1 cellular context compared by ENCODE assay signal in genomic region chr2:70785137-70785911, GRCh38.
TF ChIP-seq lines count a peak whose summit lies in the region.

No MANE protein-coding gene starts in this region.

TF ChIP-seq in K562, 482 proteins besides CTCF, POLR2A, EP300 and RAD21 (continues in another document):
- TF ChIP-seq, protein P1, sequence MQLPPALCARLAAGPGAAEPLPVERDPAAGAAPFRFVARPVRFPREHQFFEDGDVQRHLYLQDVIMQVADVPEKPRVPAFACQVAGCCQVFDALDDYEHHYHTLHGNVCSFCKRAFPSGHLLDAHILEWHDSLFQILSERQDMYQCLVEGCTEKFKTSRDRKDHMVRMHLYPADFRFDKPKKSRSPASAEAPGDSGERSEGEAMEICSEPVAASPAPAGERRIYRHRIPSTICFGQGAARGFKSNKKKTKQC (CRISPR knock-in tag; IDR thresholded peaks at IDR 0.05): no peak
- TF ChIP-seq SIX5 (IDR thresholded peaks at IDR 0.05; ENCODE audit: borderline replicate concordance in 1 of 2, insufficient read depth in 1 of 2, low read depth in 1 of 2, low read length in 2 of 2): no peak
- TF ChIP-seq, protein P2, sequence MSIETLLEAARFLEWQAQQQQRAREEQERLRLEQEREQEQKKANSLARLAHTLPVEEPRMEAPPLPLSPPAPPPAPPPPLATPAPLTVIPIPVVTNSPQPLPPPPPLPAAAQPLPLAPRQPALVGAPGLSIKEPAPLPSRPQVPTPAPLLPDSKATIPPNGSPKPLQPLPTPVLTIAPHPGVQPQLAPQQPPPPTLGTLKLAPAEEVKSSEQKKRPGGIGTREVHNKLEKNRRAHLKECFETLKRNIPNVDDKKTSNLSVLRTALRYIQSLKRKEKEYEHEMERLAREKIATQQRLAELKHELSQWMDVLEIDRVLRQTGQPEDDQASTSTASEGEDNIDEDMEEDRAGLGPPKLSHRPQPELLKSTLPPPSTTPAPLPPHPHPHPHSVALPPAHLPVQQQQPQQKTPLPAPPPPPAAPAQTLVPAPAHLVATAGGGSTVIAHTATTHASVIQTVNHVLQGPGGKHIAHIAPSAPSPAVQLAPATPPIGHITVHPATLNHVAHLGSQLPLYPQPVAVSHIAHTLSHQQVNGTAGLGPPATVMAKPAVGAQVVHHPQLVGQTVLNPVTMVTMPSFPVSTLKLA (conservative IDR thresholded peaks at IDR 0.05): peak in 1 of 2 experiments; percentile 61; a peak in 3 of 4 replicates
- TF ChIP-seq CBX3 (IDR thresholded peaks at IDR 0.05; ENCODE audit: borderline replicate concordance in 1 of 2, low read length in 2 of 2): no peak
- peak; percentile 78 for TF ChIP-seq FOSL1 (tag; conservative IDR thresholded peaks at IDR 0.05)
- no peak for TF ChIP-seq SMARCB1 (IDR thresholded peaks at IDR 0.05; ENCODE audit: insufficient read length, low read depth)
- TF ChIP-seq E2F8 (IDR thresholded peaks at IDR 0.05; ENCODE audit: low read depth, partially characterized antibody): no peak
- TF ChIP-seq SMARCA4 (IDR thresholded peaks at IDR 0.05): peak; percentile 50; the same call in 1 of the 2 replicates
- no peak for TF ChIP-seq FOXK2 (conservative IDR thresholded peaks at IDR 0.05 in 1 of 2, IDR thresholded peaks at IDR 0.05 in 1 of 2; ENCODE audit: low read depth in 2 of 2)
- TF ChIP-seq, protein P3, sequence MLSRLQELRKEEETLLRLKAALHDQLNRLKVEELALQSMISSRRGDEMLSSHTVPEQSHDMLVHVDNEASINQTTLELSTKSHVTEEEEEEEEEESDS (CRISPR knock-in tag; IDR thresholded peaks at IDR 0.05): no peak
- peak; percentile 42; the same call in 1 of the 2 replicates for TF ChIP-seq TAL1 (IDR thresholded peaks at IDR 0.05)
- peak in 1 of 2 experiments; percentile 57; a peak in 1 of 4 replicates for TF ChIP-seq TBL1XR1 (IDR thresholded peaks at IDR 0.05; ENCODE audit: low read length in 2 of 2)
- TF ChIP-seq CBFA2T3 (IDR thresholded peaks at IDR 0.05): peak; percentile 77
- TF ChIP-seq, protein P4, sequence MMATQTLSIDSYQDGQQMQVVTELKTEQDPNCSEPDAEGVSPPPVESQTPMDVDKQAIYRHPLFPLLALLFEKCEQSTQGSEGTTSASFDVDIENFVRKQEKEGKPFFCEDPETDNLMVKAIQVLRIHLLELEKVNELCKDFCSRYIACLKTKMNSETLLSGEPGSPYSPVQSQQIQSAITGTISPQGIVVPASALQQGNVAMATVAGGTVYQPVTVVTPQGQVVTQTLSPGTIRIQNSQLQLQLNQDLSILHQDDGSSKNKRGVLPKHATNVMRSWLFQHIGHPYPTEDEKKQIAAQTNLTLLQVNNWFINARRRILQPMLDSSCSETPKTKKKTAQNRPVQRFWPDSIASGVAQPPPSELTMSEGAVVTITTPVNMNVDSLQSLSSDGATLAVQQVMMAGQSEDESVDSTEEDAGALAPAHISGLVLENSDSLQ (IDR thresholded peaks at IDR 0.05): peak; percentile 63
- TF ChIP-seq ATF7 (IDR thresholded peaks at IDR 0.05): peak; percentile 21; the same call in 1 of the 2 replicates
- TF ChIP-seq ARID2 (IDR thresholded peaks at IDR 0.05): peak; percentile 69
- TF ChIP-seq CBFA2T2 (conservative IDR thresholded peaks at IDR 0.05): peak; percentile 58
- TF ChIP-seq TFAP4 (CRISPR knock-in tag; IDR thresholded peaks at IDR 0.05; ENCODE audit: borderline replicate concordance): peak; percentile 77
- peak; percentile 79 for TF ChIP-seq CREM (IDR thresholded peaks at IDR 0.05; ENCODE audit: low read depth)
- TF ChIP-seq, protein P5, sequence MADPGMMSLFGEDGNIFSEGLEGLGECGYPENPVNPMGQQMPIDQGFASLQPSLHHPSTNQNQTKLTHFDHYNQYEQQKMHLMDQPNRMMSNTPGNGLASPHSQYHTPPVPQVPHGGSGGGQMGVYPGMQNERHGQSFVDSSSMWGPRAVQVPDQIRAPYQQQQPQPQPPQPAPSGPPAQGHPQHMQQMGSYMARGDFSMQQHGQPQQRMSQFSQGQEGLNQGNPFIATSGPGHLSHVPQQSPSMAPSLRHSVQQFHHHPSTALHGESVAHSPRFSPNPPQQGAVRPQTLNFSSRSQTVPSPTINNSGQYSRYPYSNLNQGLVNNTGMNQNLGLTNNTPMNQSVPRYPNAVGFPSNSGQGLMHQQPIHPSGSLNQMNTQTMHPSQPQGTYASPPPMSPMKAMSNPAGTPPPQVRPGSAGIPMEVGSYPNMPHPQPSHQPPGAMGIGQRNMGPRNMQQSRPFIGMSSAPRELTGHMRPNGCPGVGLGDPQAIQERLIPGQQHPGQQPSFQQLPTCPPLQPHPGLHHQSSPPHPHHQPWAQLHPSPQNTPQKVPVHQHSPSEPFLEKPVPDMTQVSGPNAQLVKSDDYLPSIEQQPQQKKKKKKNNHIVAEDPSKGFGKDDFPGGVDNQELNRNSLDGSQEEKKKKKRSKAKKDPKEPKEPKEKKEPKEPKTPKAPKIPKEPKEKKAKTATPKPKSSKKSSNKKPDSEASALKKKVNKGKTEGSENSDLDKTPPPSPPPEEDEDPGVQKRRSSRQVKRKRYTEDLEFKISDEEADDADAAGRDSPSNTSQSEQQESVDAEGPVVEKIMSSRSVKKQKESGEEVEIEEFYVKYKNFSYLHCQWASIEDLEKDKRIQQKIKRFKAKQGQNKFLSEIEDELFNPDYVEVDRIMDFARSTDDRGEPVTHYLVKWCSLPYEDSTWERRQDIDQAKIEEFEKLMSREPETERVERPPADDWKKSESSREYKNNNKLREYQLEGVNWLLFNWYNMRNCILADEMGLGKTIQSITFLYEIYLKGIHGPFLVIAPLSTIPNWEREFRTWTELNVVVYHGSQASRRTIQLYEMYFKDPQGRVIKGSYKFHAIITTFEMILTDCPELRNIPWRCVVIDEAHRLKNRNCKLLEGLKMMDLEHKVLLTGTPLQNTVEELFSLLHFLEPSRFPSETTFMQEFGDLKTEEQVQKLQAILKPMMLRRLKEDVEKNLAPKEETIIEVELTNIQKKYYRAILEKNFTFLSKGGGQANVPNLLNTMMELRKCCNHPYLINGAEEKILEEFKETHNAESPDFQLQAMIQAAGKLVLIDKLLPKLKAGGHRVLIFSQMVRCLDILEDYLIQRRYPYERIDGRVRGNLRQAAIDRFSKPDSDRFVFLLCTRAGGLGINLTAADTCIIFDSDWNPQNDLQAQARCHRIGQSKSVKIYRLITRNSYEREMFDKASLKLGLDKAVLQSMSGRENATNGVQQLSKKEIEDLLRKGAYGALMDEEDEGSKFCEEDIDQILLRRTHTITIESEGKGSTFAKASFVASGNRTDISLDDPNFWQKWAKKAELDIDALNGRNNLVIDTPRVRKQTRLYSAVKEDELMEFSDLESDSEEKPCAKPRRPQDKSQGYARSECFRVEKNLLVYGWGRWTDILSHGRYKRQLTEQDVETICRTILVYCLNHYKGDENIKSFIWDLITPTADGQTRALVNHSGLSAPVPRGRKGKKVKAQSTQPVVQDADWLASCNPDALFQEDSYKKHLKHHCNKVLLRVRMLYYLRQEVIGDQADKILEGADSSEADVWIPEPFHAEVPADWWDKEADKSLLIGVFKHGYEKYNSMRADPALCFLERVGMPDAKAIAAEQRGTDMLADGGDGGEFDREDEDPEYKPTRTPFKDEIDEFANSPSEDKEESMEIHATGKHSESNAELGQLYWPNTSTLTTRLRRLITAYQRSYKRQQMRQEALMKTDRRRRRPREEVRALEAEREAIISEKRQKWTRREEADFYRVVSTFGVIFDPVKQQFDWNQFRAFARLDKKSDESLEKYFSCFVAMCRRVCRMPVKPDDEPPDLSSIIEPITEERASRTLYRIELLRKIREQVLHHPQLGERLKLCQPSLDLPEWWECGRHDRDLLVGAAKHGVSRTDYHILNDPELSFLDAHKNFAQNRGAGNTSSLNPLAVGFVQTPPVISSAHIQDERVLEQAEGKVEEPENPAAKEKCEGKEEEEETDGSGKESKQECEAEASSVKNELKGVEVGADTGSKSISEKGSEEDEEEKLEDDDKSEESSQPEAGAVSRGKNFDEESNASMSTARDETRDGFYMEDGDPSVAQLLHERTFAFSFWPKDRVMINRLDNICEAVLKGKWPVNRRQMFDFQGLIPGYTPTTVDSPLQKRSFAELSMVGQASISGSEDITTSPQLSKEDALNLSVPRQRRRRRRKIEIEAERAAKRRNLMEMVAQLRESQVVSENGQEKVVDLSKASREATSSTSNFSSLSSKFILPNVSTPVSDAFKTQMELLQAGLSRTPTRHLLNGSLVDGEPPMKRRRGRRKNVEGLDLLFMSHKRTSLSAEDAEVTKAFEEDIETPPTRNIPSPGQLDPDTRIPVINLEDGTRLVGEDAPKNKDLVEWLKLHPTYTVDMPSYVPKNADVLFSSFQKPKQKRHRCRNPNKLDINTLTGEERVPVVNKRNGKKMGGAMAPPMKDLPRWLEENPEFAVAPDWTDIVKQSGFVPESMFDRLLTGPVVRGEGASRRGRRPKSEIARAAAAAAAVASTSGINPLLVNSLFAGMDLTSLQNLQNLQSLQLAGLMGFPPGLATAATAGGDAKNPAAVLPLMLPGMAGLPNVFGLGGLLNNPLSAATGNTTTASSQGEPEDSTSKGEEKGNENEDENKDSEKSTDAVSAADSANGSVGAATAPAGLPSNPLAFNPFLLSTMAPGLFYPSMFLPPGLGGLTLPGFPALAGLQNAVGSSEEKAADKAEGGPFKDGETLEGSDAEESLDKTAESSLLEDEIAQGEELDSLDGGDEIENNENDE (IDR thresholded peaks at IDR 0.05; ENCODE audit: low read depth, low read length): no peak
- TF ChIP-seq SMAD4 (CRISPR knock-in tag; conservative IDR thresholded peaks at IDR 0.05): peak; percentile 65
- 0 out of 4 replicates have a peak, but pooled peaks of 1 of the 2 experiments have one; percentile 31 for TF ChIP-seq KDM1A (IDR thresholded peaks at IDR 0.05)
- TF ChIP-seq LCOR (CRISPR knock-in tag; IDR thresholded peaks at IDR 0.05): peak; percentile 53; the same call in 1 of the 2 replicates
- TF ChIP-seq ZNF699 (CRISPR knock-in tag; IDR thresholded peaks at IDR 0.05; ENCODE audit: insufficient replicate concordance): no peak
- peak; percentile 69 for TF ChIP-seq KLF16 (IDR thresholded peaks at IDR 0.05)
- no peak for TF ChIP-seq RBM17 (IDR thresholded peaks at IDR 0.05; ENCODE audit: borderline replicate concordance, low read depth, low read length)
- TF ChIP-seq ARNT (IDR thresholded peaks at IDR 0.05): peak in 1 of 2 experiments; percentile 88; a peak in 1 of 4 replicates
- TF ChIP-seq CSDE1 (IDR thresholded peaks at IDR 0.05): 0 out of 4 replicates have a peak, but pooled peaks of 1 of the 2 experiments have one; percentile 14
- TF ChIP-seq TEAD4 (IDR thresholded peaks at IDR 0.05; ENCODE audit: low read length): peak; percentile 64
- TF ChIP-seq TEAD4 (CRISPR knock-in tag; IDR thresholded peaks at IDR 0.05; ENCODE audit: borderline replicate concordance): no peak
- no peak for TF ChIP-seq E2F3 (CRISPR knock-in tag; IDR thresholded peaks at IDR 0.05)
- no peak for TF ChIP-seq SIN3B (IDR thresholded peaks at IDR 0.05; ENCODE audit: low read depth)
- TF ChIP-seq MBD2 (IDR thresholded peaks at IDR 0.05; ENCODE audit: borderline replicate concordance, low read depth): no peak
- TF ChIP-seq JUN (IDR thresholded peaks at IDR 0.05; ENCODE audit: borderline replicate concordance, low read depth, low read length): peak; percentile 27; the same call in 1 of the 2 replicates
- no peak for TF ChIP-seq JUN (CRISPR knock-in tag; IDR thresholded peaks at IDR 0.05; ENCODE audit: borderline replicate concordance)
- TF ChIP-seq TCF7L2 (IDR thresholded peaks at IDR 0.05; ENCODE audit: low read depth, low read length): no peak
- peak; percentile 54; the same call in 1 of the 2 replicates for TF ChIP-seq L3MBTL2 (IDR thresholded peaks at IDR 0.05)
- no peak for TF ChIP-seq FOXJ3 (CRISPR knock-in tag; IDR thresholded peaks at IDR 0.05)
- TF ChIP-seq KAT2B (IDR thresholded peaks at IDR 0.05; ENCODE audit: low read depth, low read length): no peak
- TF ChIP-seq, protein P6, sequence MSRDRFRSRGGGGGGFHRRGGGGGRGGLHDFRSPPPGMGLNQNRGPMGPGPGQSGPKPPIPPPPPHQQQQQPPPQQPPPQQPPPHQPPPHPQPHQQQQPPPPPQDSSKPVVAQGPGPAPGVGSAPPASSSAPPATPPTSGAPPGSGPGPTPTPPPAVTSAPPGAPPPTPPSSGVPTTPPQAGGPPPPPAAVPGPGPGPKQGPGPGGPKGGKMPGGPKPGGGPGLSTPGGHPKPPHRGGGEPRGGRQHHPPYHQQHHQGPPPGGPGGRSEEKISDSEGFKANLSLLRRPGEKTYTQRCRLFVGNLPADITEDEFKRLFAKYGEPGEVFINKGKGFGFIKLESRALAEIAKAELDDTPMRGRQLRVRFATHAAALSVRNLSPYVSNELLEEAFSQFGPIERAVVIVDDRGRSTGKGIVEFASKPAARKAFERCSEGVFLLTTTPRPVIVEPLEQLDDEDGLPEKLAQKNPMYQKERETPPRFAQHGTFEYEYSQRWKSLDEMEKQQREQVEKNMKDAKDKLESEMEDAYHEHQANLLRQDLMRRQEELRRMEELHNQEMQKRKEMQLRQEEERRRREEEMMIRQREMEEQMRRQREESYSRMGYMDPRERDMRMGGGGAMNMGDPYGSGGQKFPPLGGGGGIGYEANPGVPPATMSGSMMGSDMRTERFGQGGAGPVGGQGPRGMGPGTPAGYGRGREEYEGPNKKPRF (IDR thresholded peaks at IDR 0.05; ENCODE audit: low read depth, low read length): no peak
- TF ChIP-seq MAFF (IDR thresholded peaks at IDR 0.05; ENCODE audit: low read length): no peak; the same call in 1 of the 2 replicates
- TF ChIP-seq, protein P7, sequence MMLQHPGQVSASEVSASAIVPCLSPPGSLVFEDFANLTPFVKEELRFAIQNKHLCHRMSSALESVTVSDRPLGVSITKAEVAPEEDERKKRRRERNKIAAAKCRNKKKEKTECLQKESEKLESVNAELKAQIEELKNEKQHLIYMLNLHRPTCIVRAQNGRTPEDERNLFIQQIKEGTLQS (IDR thresholded peaks at IDR 0.05): peak; percentile 55
- TF ChIP-seq, protein P7 (CRISPR knock-in tag; conservative IDR thresholded peaks at IDR 0.05): no peak
